In genomic region chr11:113715273-113715672, GRCh38 we compare ENCODE assay signal across 27 cellular contexts. TPM values are rescaled to one million over a fixed set of nuclear protein-coding genes. Genes with fewer than 3 reads are reported as not detected.
"Had no signal": no experiment of that assay in that cellular context is flagged by ENCODE, and none has a peak within 500 bp of the region (broad histone marks: within the 10 kb centered on the region; RNA-seq: fewer than 3 reads in every experiment).

No MANE protein-coding gene starts in this region.

- H3K27ac ChIP-seq: ascending aorta, SJCRH30, SK-N-MC, WERI-Rb-1 had no signal

- ATAC-seq: activated CD8-positive, alpha-beta T cell treated with anti-CD3 and anti-CD28 coated beads for 36 hours; activated T-cell treated with anti-CD3 and anti-CD28 coated beads, Interleukin-2, amount 50 U/mL, for 72 hours; activated T-helper 17 cell treated with anti-CD3 and anti-CD28 coated beads, Interleukin-2, amount 50 U/mL, for 72 hours; Panc1 had no signal

- H3K4me3 ChIP-seq: ascending aorta, SJCRH30, SK-N-MC had no signal

- H3K9me3 ChIP-seq: ascending aorta, SJCRH30 had no signal

- DNase-seq: activated CD4-positive, alpha-beta T cell treated with anti-CD3 and anti-CD28 coated beads for 1 hour; activated CD4-positive, alpha-beta T cell treated with anti-CD3 and anti-CD28 coated beads, Interleukin-2, amount 10 ng/mL, durations not matched to agents 24 days and 14 days; activated CD4-positive, alpha-beta T cell treated with anti-CD3 and anti-CD28 coated beads, Interleukin-2, amount 50 U/mL, for 4 hours; activated CD4-positive, CD25-positive, alpha-beta regulatory T cell; activated CD8-positive, alpha-beta T cell treated with anti-CD3 and anti-CD28 coated beads for 36 hours; activated effector memory CD4-positive, alpha-beta T cell treated with anti-CD3 and anti-CD28 coated beads, Interleukin-2, amount 50 U/mL, for 16 hours; activated naive CD4-positive, alpha-beta T cell; activated naive CD4-positive, alpha-beta T cell treated with anti-CD3 and anti-CD28 coated beads, Interleukin-2, amount 50 U/mL, for 16 hours; activated naive CD8-positive, alpha-beta T cell treated with anti-CD3 and anti-CD28 coated beads for 36 hours; activated T-cell treated with anti-CD3 and anti-CD28 coated beads, Interleukin-2, amount 50 U/mL, for 1 hour; activated T-cell treated with anti-CD3 and anti-CD28 coated beads, Interleukin-2, amount 50 U/mL, for 72 hours; amniotic stem cell; NCI-H1105; NCI-H1417 treated with DMSO at 0.1 percent for 48 hours; NCI-H187 treated with DMSO at 0.1 percent for 48 hours; NCI-H2081; NCI-H226; NCI-H446 treated with DMSO at 0.1 percent for 48 hours; NCI-H524; SHP77; SJCRH30; T1000; WERI-Rb-1 had no signal

- H3K4me1 ChIP-seq: ascending aorta, SJCRH30 had no signal

- H3K36me3 ChIP-seq: SJCRH30 had no signal

- H3K27me3 ChIP-seq: ascending aorta, SJCRH30 had no signal

RNA-seq across cellular contexts. Expression of gene TMPRSS5, which starts 9.2 kb away (rescaled TPM):
- total RNA-seq: ascending aorta had no signal
